In genomic region chr5:102536323-102536928, GRCh38 we compare ENCODE assay signal across 11 cellular contexts. TPM values are rescaled to one million over a fixed set of nuclear protein-coding genes. Genes with fewer than 3 reads are reported as not detected.
DNase-seq lines count a peak whose midpoint lies in the region; ATAC-seq and TF ChIP-seq lines count a peak whose summit lies in the region.
"Had no signal": no experiment of that assay in that cellular context is flagged by ENCODE, and none has a peak within 500 bp of the region (broad histone marks: within the 10 kb centered on the region; RNA-seq: fewer than 3 reads in every experiment).

No MANE protein-coding gene starts in this region.

- H3K4me1 Mint-ChIP-seq in chondrocyte (ENCODE audit: low read depth), result peaks cover 12% of the 10 kb centered on the region

- H3K36me3 Mint-ChIP-seq in chondrocyte (ENCODE audit: low read depth), result no peaks in the 10 kb centered on the region

- H3K4me3 Mint-ChIP-seq in chondrocyte (ENCODE audit: unreplicated experiment), result no peak overlapping the region

- DNase-seq in SIG-M5 treated with dmso at 0.1 percent for 504 hours (lab: John Stamatoyannopoulos, UW; ENCODE audit: unreplicated experiment) (peak; percentile 56), SIG-M5 (lab: John Stamatoyannopoulos, UW) (no peak), NCI-H2171 (lab: John Stamatoyannopoulos, UW) (peak; percentile 9), chondrocyte (ENCODE audit: low spot score) (no peak), renal cortical epithelial cell (ENCODE audit: low read depth) (peak; percentile 75), nucleus accumbens (lab: John Stamatoyannopoulos, UW) (no peak)
- no peak for DNase-seq in stimulated activated CD4-positive, alpha-beta T cell treated with anti-CD3 and anti-CD28 coated beads, Interleukin-12 subunit alpha, Interleukin-12 subunit beta, amount 100 ng/mL, for 4 hours
- DNase-seq: effector CD4-positive, alpha-beta T cell had no signal

- no peak for ATAC-seq in HG03045 (IDR thresholded peaks at IDR 0.05; ENCODE audit: unreplicated experiment)

- H3K27me3 Mint-ChIP-seq in chondrocyte (ENCODE audit: low read depth), result no peaks in the 10 kb centered on the region

- no peaks in the 10 kb centered on the region for H3K9me3 Mint-ChIP-seq in chondrocyte (ENCODE audit: low read depth)

- no peak overlapping the region for H3K27ac Mint-ChIP-seq in chondrocyte (ENCODE audit: unreplicated experiment)

- TF ChIP-seq CTCF in chondrocyte (IDR thresholded peaks at IDR 0.05), result peak; percentile 90

RNA-seq across cellular contexts. Expression of gene SLCO6A1, which starts 37.6 kb away (rescaled TPM):
- total RNA-seq in chondrocyte, result 0.82 to 1.8 TPM (median 1.1 TPM) in 3 replicates
- total RNA-seq in renal cortical epithelial cell, result 0.10 TPM in 1 of 2 replicates, not detected in the other
- total RNA-seq: Daoy; T-helper 1 cell treated with Interleukin-12 subunit alpha and Interleukin-12 subunit beta and Interleukin-4 antibody, amounts not matched to agents 30 ng/mL and 1 ng/mL, for 36 hours had no signal

Comparison
In these comparisons a context has a peak if more than half of its experiments do, and no peak if none do; other contexts are left out.
1. DNase-seq: peak in SIG-M5 treated with dmso at 0.1 percent for 504 hours (single experiment), NCI-H2171 (single experiment) and renal cortical epithelial cell (single experiment); none in SIG-M5 (single experiment), chondrocyte (single experiment), stimulated activated CD4-positive, alpha-beta T cell treated with anti-CD3 and anti-CD28 coated beads, Interleukin-12 subunit alpha, Interleukin-12 subunit beta, amount 100 ng/mL, for 4 hours (single experiment) and nucleus accumbens (0 of 56).